ENCODE assay signal across 8 cellular contexts in genomic region chr12:49827351-49828099, GRCh38. TPM values are rescaled to one million over a fixed set of nuclear protein-coding genes. Genes with fewer than 3 reads are reported as not detected.
DNase-seq lines count a peak whose midpoint lies in the region; ATAC-seq and TF ChIP-seq lines count a peak whose summit lies in the region.

No MANE protein-coding gene starts in this region.

- CTCF ChIA-PET in AG04450 (lab: Charles Lee) = interaction anchor here (0.8 to 3.1 kb wide), 5 partner anchors 11 to 117 kb away, joined by 3 to 11 read pairs (median 5); partner anchors contain the start of gene TMBIM6

- TF ChIP-seq CTCF in AG04450 (IDR thresholded peaks at IDR 0.05; ENCODE audit: low read depth, low read length) (no peak), WI38 (IDR thresholded peaks at IDR 0.05; ENCODE audit: low read depth, low read length) (no peak)

- peak; percentile 35 for ATAC-seq in GM18511 (IDR thresholded peaks at IDR 0.05; ENCODE audit: unreplicated experiment)

- DNase-seq in AG04450 (ENCODE audit: low read depth, low spot score) (no peak), NAMALWA (ENCODE audit: low spot score) (peak; percentile 59), kidney glomerular epithelial cell (lab: John Stamatoyannopoulos, UW) (peak; percentile 35), NCI-H2107 (lab: John Stamatoyannopoulos, UW) (no peak)
- peak; percentile 36 for DNase-seq in stimulated activated CD4-positive, alpha-beta T cell treated with anti-CD3 and anti-CD28 coated beads, Interleukin-12 subunit alpha, Interleukin-12 subunit beta, amount 100 ng/mL, for 4 hours

- no peaks in the 10 kb centered on the region for H3K27me3 ChIP-seq in AG04450 (ENCODE audit: control insufficient read depth, insufficient read depth, low read length)

- H3K9me3 ChIP-seq in AG04450 (ENCODE audit: control insufficient read depth, insufficient read depth, low read length) = no peaks in the 10 kb centered on the region; the same call in 1 of the 2 replicates

- H3K27ac ChIP-seq in AG04450 (ENCODE audit: low read depth, low read length) (peak overlapping the region; percentile 68), cingulate gyrus (ENCODE audit: low read depth, low read length) (peak overlapping the region; percentile 84)

- POLR2A ChIA-PET in AG04450 (lab: Yijun Ruan, JAX) = interaction anchor here (0.5 to 2.5 kb wide), 10 partner anchors 12 to 223 kb away, joined by 3 to 23 read pairs (median 7); partner anchors contain the start of genes BCDIN3D and TMBIM6

- peak overlapping the region; percentile 86 for H3K4me3 ChIP-seq in AG04450 (ENCODE audit: low read depth, low read length)
- peak overlapping the region; percentile 91 for H3K4me3 ChIP-seq in WI38 (ENCODE audit: low read depth, low read length)

RNA-seq across cellular contexts. Expression of gene NCKAP5L, which starts 0.7 kb away (rescaled TPM):
- polyA plus RNA-seq in AG04450 (2011; rRNA removed) = 5.6 and 7.3 TPM in 2 replicates
- polyA minus RNA-seq in AG04450 (2011; rRNA and poly(A)+ RNA removed) = 15.9 and 16.0 TPM in 2 replicates

RNA-seq across cellular contexts. Expression of gene BCDIN3D, which starts 15.4 kb away (rescaled TPM):
- 3.7 and 3.8 TPM in 2 replicates for polyA plus RNA-seq in AG04450 (2011; rRNA removed)
- 2.4 and 3.0 TPM in 2 replicates for polyA minus RNA-seq in AG04450 (2011; rRNA and poly(A)+ RNA removed)

Comparison
In these comparisons a context has a peak if more than half of its experiments do, and no peak if none do; other contexts are left out.
1. DNase-seq: peak in NAMALWA (single experiment), kidney glomerular epithelial cell (single experiment) and stimulated activated CD4-positive, alpha-beta T cell treated with anti-CD3 and anti-CD28 coated beads, Interleukin-12 subunit alpha, Interleukin-12 subunit beta, amount 100 ng/mL, for 4 hours (single experiment); none in AG04450 (single experiment) and NCI-H2107 (single experiment).